39 cellular contexts compared by ENCODE assay signal in the genomic region with DNA sequence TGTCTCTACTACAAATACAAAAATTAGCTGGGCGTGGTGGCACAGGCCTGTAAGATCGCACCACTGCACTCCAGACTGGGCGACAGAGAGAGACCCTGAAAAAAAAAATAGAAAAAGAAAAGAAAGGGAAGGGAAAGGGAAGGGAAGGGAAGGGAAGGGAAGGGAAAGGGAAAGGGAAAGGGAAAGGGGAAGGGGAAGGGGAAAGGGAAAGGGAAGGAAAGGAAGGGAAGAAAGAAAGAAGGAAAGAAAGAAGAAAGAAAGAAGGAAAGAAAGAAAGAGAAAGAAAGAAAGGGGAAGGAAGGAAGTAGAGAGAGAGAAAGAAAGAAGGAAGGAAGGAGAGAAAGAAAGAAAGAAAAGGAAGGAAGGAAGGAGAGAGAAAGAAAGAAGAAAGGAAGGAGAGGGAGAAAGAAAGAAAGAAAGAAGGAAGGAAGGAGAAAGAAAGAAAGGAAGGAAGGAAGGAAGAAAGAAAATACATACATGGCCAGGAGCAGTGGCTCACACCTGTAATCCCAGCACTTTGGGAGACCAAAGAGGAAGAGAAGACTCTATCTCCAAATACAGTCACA. TPM values are rescaled to one million over a fixed set of nuclear protein-coding genes. Genes with fewer than 3 reads are reported as not detected.
"Had no signal": no experiment of that assay in that cellular context is flagged by ENCODE, and none has a peak within 500 bp of the region (broad histone marks: within the 10 kb centered on the region; RNA-seq: fewer than 3 reads in every experiment).

No MANE protein-coding gene starts in this region.

- H3K4me3 Mint-ChIP-seq: activated CD4-positive, alpha-beta memory T cell treated with anti-CD3 and anti-CD28 coated beads for 36 hours; activated CD4-positive, alpha-beta T cell treated with anti-CD3 and anti-CD28 coated beads for 36 hours; activated CD4-positive, alpha-beta T cell treated with anti-CD3 and anti-CD28 coated beads, Interleukin-2, amount 10 ng/mL, durations not matched to agents 24 days and 14 days; activated CD8-positive, alpha-beta memory T cell treated with anti-CD3 and anti-CD28 coated beads, Interleukin-2, amount 10 ng/mL, durations not matched to agents 7 days and 5 days; activated CD8-positive, alpha-beta T cell treated with anti-CD3 and anti-CD28 coated beads, Interleukin-2, amount 10 ng/mL, durations not matched to agents 7 days and 5 days; activated naive CD4-positive, alpha-beta T cell treated with anti-CD3 and anti-CD28 coated beads, Interleukin-2, amount 10 ng/mL, durations not matched to agents 7 days and 5 days; activated naive CD8-positive, alpha-beta T cell treated with anti-CD3 and anti-CD28 coated beads, Interleukin-2, amount 10 ng/mL, durations not matched to agents 7 days and 5 days; brain; T-cell; T-helper 1 cell treated with Interleukin-12 subunit alpha and Interleukin-12 subunit beta and Interleukin-4 antibody, amounts not matched to agents 30 μg/mL and 1 μg/mL, for 36 hours; T-helper 2 cell treated with Interferon-gamma antibody and Interleukin-4, amounts not matched to agents 5 μg/mL and 100 μg/mL, for 36 hours had no signal

- DNase-seq: activated CD4-positive, alpha-beta memory T cell treated with anti-CD3 and anti-CD28 coated beads for 36 hours; activated CD4-positive, alpha-beta T cell treated with anti-CD3 and anti-CD28 coated beads for 36 hours; activated CD4-positive, alpha-beta T cell treated with anti-CD3 and anti-CD28 coated beads, Interleukin-2, amount 10 ng/mL, durations not matched to agents 24 days and 14 days; activated CD4-positive, CD25-positive, alpha-beta regulatory T cell; activated CD4-positive, CD25-positive, alpha-beta regulatory T cell treated with anti-CD3 and anti-CD28 coated beads, Interleukin-2, amount 50 U/mL, for 72 hours; activated CD8-positive, alpha-beta memory T cell treated with anti-CD3 and anti-CD28 coated beads, Interleukin-2, amount 10 ng/mL, durations not matched to agents 7 days and 5 days; activated CD8-positive, alpha-beta memory T cell treated with anti-CD3 and anti-CD28 coated beads, Interleukin-2, amount 50 U/mL, for 4 hours; activated CD8-positive, alpha-beta T cell treated with anti-CD3 and anti-CD28 coated beads, Interleukin-2, amount 10 ng/mL, durations not matched to agents 7 days and 5 days; activated gamma-delta T cell; activated naive CD4-positive, alpha-beta T cell; activated naive CD4-positive, alpha-beta T cell treated with anti-CD3 and anti-CD28 coated beads, Interleukin-2, amount 10 ng/mL, durations not matched to agents 7 days and 5 days; activated naive CD8-positive, alpha-beta T cell treated with anti-CD3 and anti-CD28 coated beads, Interleukin-2, amount 10 ng/mL, durations not matched to agents 7 days and 5 days; activated T-cell treated with anti-CD3 and anti-CD28 coated beads, Interleukin-2, amount 50 U/mL, for 1 hour; activated T-cell treated with anti-CD3 and anti-CD28 coated beads, Interleukin-2, amount 50 U/mL, for 48 hours; central memory CD4-positive, alpha-beta T cell; cerebellar nuclear complex; colonic mucosa; effector CD8-positive, alpha-beta T cell; head of caudate nucleus; SW 1271; T-cell; T1000; WERI-Rb-1 had no signal

- H3K36me3 Mint-ChIP-seq: activated naive CD4-positive, alpha-beta T cell treated with anti-CD3 and anti-CD28 coated beads, Interleukin-2, amount 10 ng/mL, durations not matched to agents 7 days and 5 days had no signal

- H3K27ac Mint-ChIP-seq: activated CD4-positive, alpha-beta memory T cell treated with anti-CD3 and anti-CD28 coated beads for 36 hours; activated CD4-positive, alpha-beta T cell treated with anti-CD3 and anti-CD28 coated beads for 36 hours; activated CD4-positive, alpha-beta T cell treated with anti-CD3 and anti-CD28 coated beads, Interleukin-2, amount 10 ng/mL, durations not matched to agents 24 days and 14 days; activated CD8-positive, alpha-beta memory T cell treated with anti-CD3 and anti-CD28 coated beads, Interleukin-2, amount 10 ng/mL, durations not matched to agents 7 days and 5 days; activated CD8-positive, alpha-beta T cell treated with anti-CD3 and anti-CD28 coated beads, Interleukin-2, amount 10 ng/mL, durations not matched to agents 7 days and 5 days; activated naive CD4-positive, alpha-beta T cell treated with anti-CD3 and anti-CD28 coated beads, Interleukin-2, amount 10 ng/mL, durations not matched to agents 7 days and 5 days; activated naive CD4-positive, alpha-beta T cell treated with anti-CD3 and anti-CD28 coated beads, Interleukin-2, amount 50 U/mL, for 72 hours; activated naive CD8-positive, alpha-beta T cell treated with anti-CD3 and anti-CD28 coated beads, Interleukin-2, amount 10 ng/mL, durations not matched to agents 7 days and 5 days; brain; T-helper 1 cell treated with Interleukin-12 subunit alpha and Interleukin-12 subunit beta and Interleukin-4 antibody, amounts not matched to agents 30 μg/mL and 1 μg/mL, for 36 hours; T-helper 2 cell treated with Interferon-gamma antibody and Interleukin-4, amounts not matched to agents 5 μg/mL and 100 μg/mL, for 36 hours had no signal

- ATAC-seq: activated CD4-positive, alpha-beta T cell treated with anti-CD3 and anti-CD28 coated beads for 36 hours; activated CD8-positive, alpha-beta memory T cell treated with anti-CD3 and anti-CD28 coated beads, Interleukin-2, amount 10 ng/mL, durations not matched to agents 7 days and 5 days; activated CD8-positive, alpha-beta T cell treated with anti-CD3 and anti-CD28 coated beads, Interleukin-2, amount 10 ng/mL, durations not matched to agents 7 days and 5 days; activated naive CD4-positive, alpha-beta T cell treated with anti-CD3 and anti-CD28 coated beads, Interleukin-2, amount 50 U/mL, for 72 hours; T-cell had no signal

- H3K27me3 ChIP-seq: ascending aorta, breast epithelium, cardiac muscle cell, colonic mucosa, esophagus muscularis mucosa had no signal

- FAIRE-seq: endometrium, endothelial cell of umbilical vein, frontal cortex had no signal

- H3K9me3 ChIP-seq: colonic mucosa had no signal

- H3K27me3 Mint-ChIP-seq: activated CD4-positive, alpha-beta memory T cell treated with anti-CD3 and anti-CD28 coated beads for 36 hours; activated CD4-positive, alpha-beta T cell treated with anti-CD3 and anti-CD28 coated beads for 36 hours; activated CD8-positive, alpha-beta memory T cell treated with anti-CD3 and anti-CD28 coated beads, Interleukin-2, amount 10 ng/mL, durations not matched to agents 7 days and 5 days; activated naive CD8-positive, alpha-beta T cell treated with anti-CD3 and anti-CD28 coated beads, Interleukin-2, amount 10 ng/mL, durations not matched to agents 7 days and 5 days had no signal

- H3K4me3 ChIP-seq: ascending aorta, breast epithelium, cardiac muscle cell, colonic mucosa, esophagus muscularis mucosa had no signal

- H3K27ac ChIP-seq: ascending aorta, breast epithelium, cardiac muscle cell, colonic mucosa, esophagus muscularis mucosa, WERI-Rb-1 had no signal

- H3K4me1 ChIP-seq: ascending aorta, breast epithelium, colonic mucosa, esophagus muscularis mucosa had no signal

- H3K4me1 Mint-ChIP-seq: activated CD4-positive, alpha-beta T cell treated with anti-CD3 and anti-CD28 coated beads for 36 hours; activated CD4-positive, alpha-beta T cell treated with anti-CD3 and anti-CD28 coated beads, Interleukin-2, amount 10 ng/mL, durations not matched to agents 24 days and 14 days; activated CD8-positive, alpha-beta memory T cell treated with anti-CD3 and anti-CD28 coated beads, Interleukin-2, amount 10 ng/mL, durations not matched to agents 7 days and 5 days; activated naive CD4-positive, alpha-beta T cell treated with anti-CD3 and anti-CD28 coated beads, Interleukin-2, amount 10 ng/mL, durations not matched to agents 7 days and 5 days; activated naive CD8-positive, alpha-beta T cell treated with anti-CD3 and anti-CD28 coated beads, Interleukin-2, amount 10 ng/mL, durations not matched to agents 7 days and 5 days; brain; T-cell had no signal

- H3K36me3 ChIP-seq: ascending aorta, breast epithelium, cardiac muscle cell, colonic mucosa, esophagus muscularis mucosa, WERI-Rb-1 had no signal

RNA-seq across cellular contexts. Expression of a gene that starts 17.1 kb away (rescaled TPM):
- total RNA-seq: activated CD4-positive, alpha-beta memory T cell treated with anti-CD3 and anti-CD28 coated beads for 36 hours; activated CD4-positive, alpha-beta T cell treated with anti-CD3 and anti-CD28 coated beads for 36 hours; activated CD4-positive, alpha-beta T cell treated with anti-CD3 and anti-CD28 coated beads, Interleukin-2, amount 10 ng/mL, durations not matched to agents 24 days and 14 days; activated CD8-positive, alpha-beta memory T cell treated with anti-CD3 and anti-CD28 coated beads for 36 hours; activated CD8-positive, alpha-beta memory T cell treated with anti-CD3 and anti-CD28 coated beads, Interleukin-2, amount 10 ng/mL, durations not matched to agents 7 days and 5 days; activated CD8-positive, alpha-beta T cell treated with anti-CD3 and anti-CD28 coated beads, Interleukin-2, amount 10 ng/mL, durations not matched to agents 7 days and 5 days; activated naive CD4-positive, alpha-beta T cell treated with anti-CD3 and anti-CD28 coated beads, Interleukin-2, amount 50 U/mL, for 72 hours; activated naive CD8-positive, alpha-beta T cell treated with anti-CD3 and anti-CD28 coated beads, Interleukin-2, amount 10 ng/mL, durations not matched to agents 7 days and 5 days; ascending aorta; breast epithelium; cardiac muscle cell; colonic mucosa; dermis microvascular lymphatic vessel endothelial cell; endothelial cell of umbilical vein; epithelial cell of proximal tubule; esophagus muscularis mucosa; fibroblast of lung; fibroblast of villous mesenchyme; T-cell had no signal
- polyA plus RNA-seq: cardiac muscle cell, endothelial cell of umbilical vein, fibroblast of lung had no signal

RNA-seq across cellular contexts. Expression of a gene that starts 49.8 kb away (rescaled TPM):
- total RNA-seq: activated CD4-positive, alpha-beta memory T cell treated with anti-CD3 and anti-CD28 coated beads for 36 hours; activated CD4-positive, alpha-beta T cell treated with anti-CD3 and anti-CD28 coated beads for 36 hours; activated CD4-positive, alpha-beta T cell treated with anti-CD3 and anti-CD28 coated beads, Interleukin-2, amount 10 ng/mL, durations not matched to agents 24 days and 14 days; activated CD8-positive, alpha-beta memory T cell treated with anti-CD3 and anti-CD28 coated beads for 36 hours; activated CD8-positive, alpha-beta memory T cell treated with anti-CD3 and anti-CD28 coated beads, Interleukin-2, amount 10 ng/mL, durations not matched to agents 7 days and 5 days; activated CD8-positive, alpha-beta T cell treated with anti-CD3 and anti-CD28 coated beads, Interleukin-2, amount 10 ng/mL, durations not matched to agents 7 days and 5 days; activated naive CD4-positive, alpha-beta T cell treated with anti-CD3 and anti-CD28 coated beads, Interleukin-2, amount 50 U/mL, for 72 hours; activated naive CD8-positive, alpha-beta T cell treated with anti-CD3 and anti-CD28 coated beads, Interleukin-2, amount 10 ng/mL, durations not matched to agents 7 days and 5 days; ascending aorta; cardiac muscle cell; colonic mucosa; dermis microvascular lymphatic vessel endothelial cell; endothelial cell of umbilical vein; epithelial cell of proximal tubule; esophagus muscularis mucosa; fibroblast of lung; fibroblast of villous mesenchyme; frontal cortex; T-cell had no signal
- polyA plus RNA-seq: cardiac muscle cell, endothelial cell of umbilical vein, fibroblast of lung had no signal
